14 cellular contexts compared by ENCODE assay signal in the genomic region with DNA sequence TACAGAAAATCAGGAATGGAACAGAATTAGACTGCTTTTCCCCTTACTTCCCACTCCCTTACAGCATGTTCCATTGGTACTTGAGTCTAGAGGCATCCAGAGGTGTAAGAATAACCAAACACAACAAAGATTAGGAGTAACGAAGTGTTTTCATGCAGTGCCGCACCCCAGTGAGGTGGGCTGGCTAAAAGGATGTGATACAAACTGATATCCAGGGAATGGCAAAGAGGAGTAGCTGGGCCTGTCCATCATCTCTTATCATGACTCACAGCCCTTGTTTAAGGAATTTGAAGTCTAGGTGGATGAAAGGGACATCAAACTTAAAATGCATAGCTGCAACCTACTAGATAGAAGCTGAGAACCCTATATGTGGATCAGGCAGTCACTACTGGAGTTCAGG. TPM values are rescaled to one million over a fixed set of nuclear protein-coding genes. Genes with fewer than 3 reads are reported as not detected.
"Had no signal": no experiment of that assay in that cellular context is flagged by ENCODE, and none has a peak within 500 bp of the region (broad histone marks: within the 10 kb centered on the region; RNA-seq: fewer than 3 reads in every experiment).

No MANE protein-coding gene starts in this region.

- DNase-seq: activated CD4-positive, CD25-positive, alpha-beta regulatory T cell; activated effector memory CD4-positive, alpha-beta T cell treated with Interleukin-2 at 50 U/mL for 16 hours; activated T-cell treated with anti-CD3 and anti-CD28 coated beads, Interleukin-2, amount 50 U/mL, for 1 hour; endodermal cell; esophagus squamous epithelium; left cardiac atrium; nucleus accumbens; psoas muscle; right lobe of liver had no signal

- H3K27me3 ChIP-seq: esophagus squamous epithelium, foreskin keratinocyte, right lobe of liver had no signal

- ATAC-seq: naive thymus-derived CD4-positive, alpha-beta T cell; psoas muscle had no signal

- H3K4me3 ChIP-seq: esophagus squamous epithelium, lung, psoas muscle, thoracic aorta had no signal

- H3K27ac ChIP-seq: foreskin keratinocyte, psoas muscle, thoracic aorta had no signal

- H3K9me3 ChIP-seq: esophagus squamous epithelium, psoas muscle, right lobe of liver, thoracic aorta had no signal

- H3K36me3 ChIP-seq: esophagus squamous epithelium, right lobe of liver, thoracic aorta had no signal

RNA-seq across cellular contexts. Expression of gene GREM1, which starts 59.9 kb away (rescaled TPM):
- total RNA-seq: naive thymus-derived CD4-positive, alpha-beta T cell had no signal
- polyA plus RNA-seq: immature natural killer cell; naive thymus-derived CD4-positive, alpha-beta T cell had no signal
